In genomic region chr13:48448963-48449614, GRCh38 we compare ENCODE assay signal across 9 cellular contexts. TPM values are rescaled to one million over a fixed set of nuclear protein-coding genes. Genes with fewer than 3 reads are reported as not detected.
DNase-seq lines count a peak whose midpoint lies in the region; ATAC-seq lines count a peak whose summit lies in the region.
"Had no signal": no experiment of that assay in that cellular context is flagged by ENCODE, and none has a peak within 500 bp of the region (broad histone marks: within the 10 kb centered on the region; RNA-seq: fewer than 3 reads in every experiment).

No MANE protein-coding gene starts in this region.

- no peaks in the 10 kb centered on the region for H3K27me3 Mint-ChIP-seq in activated CD4-positive, alpha-beta T cell treated with anti-CD3 and anti-CD28 coated beads, Interleukin-2, amount 10 ng/mL, durations not matched to agents 24 days and 14 days

- H3K36me3 ChIP-seq in esophagus (ENCODE audit: control insufficient read depth in 2 of 2, insufficient read depth in 2 of 2, low read length in 1 of 2) = no peaks in the 10 kb centered on the region

- peaks cover 36% of the 10 kb centered on the region for H3K36me3 Mint-ChIP-seq in activated CD4-positive, alpha-beta T cell treated with anti-CD3 and anti-CD28 coated beads, Interleukin-2, amount 10 ng/mL, durations not matched to agents 24 days and 14 days (ENCODE audit: low read depth)

- 35 to 42% methylated on average over 6 of the region's 6 CpGs for WGBS in esophagus, 2 donors

- H3K4me3 ChIP-seq in esophagus (ENCODE audit: low read depth in 1 of 2, low read length in 2 of 2) (peak overlapping the region in 1 of 2 donors; percentile 24), skin epidermis (peak overlapping the region in 1 of 7 experiments; percentile 9)

- H3K4me1 Mint-ChIP-seq in activated CD4-positive, alpha-beta T cell treated with anti-CD3 and anti-CD28 coated beads, Interleukin-2, amount 10 ng/mL, durations not matched to agents 24 days and 14 days = peaks cover 18% of the 10 kb centered on the region

- no peaks in the 10 kb centered on the region for H3K27me3 ChIP-seq in esophagus (ENCODE audit: control insufficient read depth in 1 of 2, insufficient read depth in 2 of 2, low read length in 2 of 2)

- H3K4me1 ChIP-seq in esophagus (ENCODE audit: control insufficient read depth in 2 of 2, insufficient read depth in 2 of 2, low read length in 1 of 2) = no peaks in the 10 kb centered on the region

- intact Hi-C loops in activated CD4-positive, alpha-beta T cell treated with anti-CD3 and anti-CD28 coated beads, Interleukin-2, amount 10 ng/mL, durations not matched to agents 24 days and 14 days (cut with micrococcal nuclease) = loop anchor here (2.0 to 5.0 kb wide), 2 partner anchors 42 to 113 kb away; no protein-coding TSS in a partner anchor

- ATAC-seq in GM19035 (IDR thresholded peaks at IDR 0.05; ENCODE audit: unreplicated experiment) = no peak
- no peak for ATAC-seq in GM19455 (IDR thresholded peaks at IDR 0.05; ENCODE audit: unreplicated experiment)

- H3K27ac ChIP-seq in esophagus (ENCODE audit: low read depth in 2 of 2, low read length in 1 of 2) (peak overlapping the region; percentile 5 to 73), skin epidermis (peak overlapping the region in 16 of 21 experiments; percentile 4 to 83 (median 48))

- peak overlapping the region; percentile 53 for H3K4me3 Mint-ChIP-seq in activated CD4-positive, alpha-beta T cell treated with anti-CD3 and anti-CD28 coated beads, Interleukin-2, amount 10 ng/mL, durations not matched to agents 24 days and 14 days

- H3K27ac Mint-ChIP-seq in activated CD4-positive, alpha-beta T cell treated with anti-CD3 and anti-CD28 coated beads, Interleukin-2, amount 10 ng/mL, durations not matched to agents 24 days and 14 days = no peak overlapping the region

- peaks cover 15% of the 10 kb centered on the region for H3K9me3 Mint-ChIP-seq in activated CD4-positive, alpha-beta T cell treated with anti-CD3 and anti-CD28 coated beads, Interleukin-2, amount 10 ng/mL, durations not matched to agents 24 days and 14 days

- DNase-seq in activated CD4-positive, alpha-beta T cell treated with anti-CD3 and anti-CD28 coated beads, Interleukin-2, amount 10 ng/mL, durations not matched to agents 24 days and 14 days = no peak
- DNase-seq in activated CD4-positive, alpha-beta T cell treated with anti-CD3 and anti-CD28 coated beads, Interleukin-2, amount 50 U/mL, for 48 hours = no peak
- DNase-seq in OCI-M1 (lab: John Stamatoyannopoulos, UW) (peak; percentile 68), NCI-H1048 (lab: John Stamatoyannopoulos, UW) (no peak)
- DNase-seq: amygdala had no signal

- no peaks in the 10 kb centered on the region for H3K9me3 ChIP-seq in esophagus (ENCODE audit: control insufficient read depth in 2 of 2, insufficient read depth in 1 of 2, low read depth in 1 of 2, low read length in 1 of 2)

RNA-seq across cellular contexts. Expression of gene LPAR6, which starts 36.2 kb away (rescaled TPM):
- 3.9 and 4.2 TPM in 2 replicates for total RNA-seq in activated CD4-positive, alpha-beta T cell treated with anti-CD3 and anti-CD28 coated beads, Interleukin-2, amount 10 ng/mL, durations not matched to agents 24 days and 14 days
- polyA plus RNA-seq in esophagus = 10 to 100 TPM; 57.6 to 87.5 TPM
